ENCODE assay signal across 11 cellular contexts in genomic region chr22:46090631-46091201, GRCh38. TPM values are rescaled to one million over a fixed set of nuclear protein-coding genes. Genes with fewer than 3 reads are reported as not detected.
DNase-seq lines count a peak whose midpoint lies in the region; ATAC-seq and TF ChIP-seq lines count a peak whose summit lies in the region.
"Had no signal": no experiment of that assay in that cellular context is flagged by ENCODE, and none has a peak within 500 bp of the region (broad histone marks: within the 10 kb centered on the region; RNA-seq: fewer than 3 reads in every experiment).

No MANE protein-coding gene starts in this region.

- CTCF ChIA-PET in RWPE1 (lab: Yijun Ruan, JAX): no interaction called here

- peaks cover 82 to 92% of the 10 kb centered on the region in 2 experiments for H3K36me3 ChIP-seq in mesenchymal stem cell (ENCODE audit: control insufficient read depth in 1 of 2, insufficient read depth in 2 of 2, low read depth in 1 of 2, low read length in 2 of 2)
- H3K36me3 ChIP-seq in upper lobe of left lung: peaks cover 0 to 71% (median 30%) of the 10 kb centered on the region in 4 donors

- intact Hi-C loops in dorsolateral prefrontal cortex (cut with DNase I): no loop called here

- no peak overlapping the region for H3K18ac ChIP-seq in mesenchymal stem cell (ENCODE audit: low read depth in 1 of 2, low read length in 2 of 2)

- H3K4me1 ChIP-seq in mesenchymal stem cell (ENCODE audit: control insufficient read depth, insufficient read depth, low read depth, low read length) (peaks cover 43% of the 10 kb centered on the region), upper lobe of left lung (peaks cover 91 to 97% (median 93%) of the 10 kb centered on the region in 4 donors)

- H3K14ac ChIP-seq in mesenchymal stem cell (ENCODE audit: low read length in 2 of 2): no peak overlapping the region

- WGBS in mesenchymal stem cell: 84% methylated on average over 9 of the region's 10 CpGs
- WGBS in upper lobe of left lung, 2 donors: 71 to 80% methylated on average over 9 to 10 of the region's 10 CpGs

- H3K4me2 ChIP-seq in mesenchymal stem cell (ENCODE audit: low read length, poor library complexity, severe bottlenecking): no peak overlapping the region

- no peak for DNase-seq in RWPE1 (ENCODE audit: low spot score)
- DNase-seq in dorsolateral prefrontal cortex: no peak
- no peak for DNase-seq in mesenchymal stem cell
- DNase-seq in upper lobe of left lung: peak in 1 of 2 donors; percentile 19
- no peak for DNase-seq in retina
- no peak for DNase-seq in COLO668 (lab: John Stamatoyannopoulos, UW; ENCODE audit: unreplicated experiment)
- DNase-seq in GF-D8 (lab: John Stamatoyannopoulos, UW): no peak
- DNase-seq: activated T-cell treated with anti-CD3 and anti-CD28 coated beads, Interleukin-2, amount 50 U/mL, for 48 hours; erythroblast; natural killer cell had no signal

- H2BK12ac ChIP-seq in mesenchymal stem cell (ENCODE audit: low read length in 2 of 2): no peak overlapping the region

- H3K27me3 ChIP-seq in dorsolateral prefrontal cortex (no peaks in the 10 kb centered on the region), mesenchymal stem cell (ENCODE audit: control insufficient read depth in 1 of 2, insufficient read depth in 1 of 2, low read length in 2 of 2) (no peaks in the 10 kb centered on the region), upper lobe of left lung (no peaks in the 10 kb centered on the region)

- H3K9me3 ChIP-seq in mesenchymal stem cell (ENCODE audit: control insufficient read depth, low read length): no peaks in the 10 kb centered on the region
- H3K9me3 ChIP-seq in upper lobe of left lung: no peaks in the 10 kb centered on the region

- ATAC-seq in upper lobe of left lung (ENCODE audit: low FRiP score in 2 of 2): no peak
- ATAC-seq in GM21390 (IDR thresholded peaks at IDR 0.05; ENCODE audit: unreplicated experiment): no peak
- ATAC-seq: natural killer cell had no signal

- no peak overlapping the region for H2BK120ac ChIP-seq in mesenchymal stem cell (ENCODE audit: low read depth, low read length)

- H4K91ac ChIP-seq in mesenchymal stem cell (ENCODE audit: low read length): no peak overlapping the region

- no peak for TF ChIP-seq POLR2A in upper lobe of left lung (IDR thresholded peaks at IDR 0.05)

- H3K27ac ChIP-seq in RWPE1: peak overlapping the region; percentile 100
- H3K27ac ChIP-seq in dorsolateral prefrontal cortex: peak overlapping the region; percentile 92 to 100 (median 99)
- no peak overlapping the region for H3K27ac ChIP-seq in mesenchymal stem cell (ENCODE audit: low read length, poor library complexity, severe bottlenecking)
- H3K27ac ChIP-seq in upper lobe of left lung: peak overlapping the region; percentile 87 to 99 (median 96)

- peak overlapping the region; percentile 97 for H3K9ac ChIP-seq in mesenchymal stem cell (ENCODE audit: low read length)

- no peak overlapping the region for H4K8ac ChIP-seq in mesenchymal stem cell (ENCODE audit: low read length)

- no peak overlapping the region for H3K23ac ChIP-seq in mesenchymal stem cell (ENCODE audit: low read length in 2 of 2)

- no peak overlapping the region for H2AK5ac ChIP-seq in mesenchymal stem cell (ENCODE audit: low read length, severe bottlenecking)

- TF ChIP-seq EP300 in upper lobe of left lung (IDR thresholded peaks at IDR 0.05): no peak

- H2BK15ac ChIP-seq in mesenchymal stem cell (ENCODE audit: low read depth, poor library complexity, severe bottlenecking): no peak overlapping the region

- H2AFZ ChIP-seq in mesenchymal stem cell (ENCODE audit: low read depth, low read length): no peak overlapping the region

- no peak overlapping the region for H2BK5ac ChIP-seq in mesenchymal stem cell (ENCODE audit: low read depth, low read length, poor library complexity, severe bottlenecking)

- no peak for TF ChIP-seq CTCF in RWPE1 (conservative IDR thresholded peaks at IDR 0.05; ENCODE audit: low read depth)
- no peak for TF ChIP-seq CTCF in dorsolateral prefrontal cortex (IDR thresholded peaks at IDR 0.05 in 54 of 56, conservative IDR thresholded peaks at IDR 0.05 in 2 of 56; ENCODE audit: low read depth in 1 of 56, partially characterized antibody in 56 of 56)
- no peak for TF ChIP-seq CTCF in upper lobe of left lung (IDR thresholded peaks at IDR 0.05)

- no peak overlapping the region for H3K4ac ChIP-seq in mesenchymal stem cell (ENCODE audit: low read depth in 1 of 2, low read length in 2 of 2)

- peaks cover 11% of the 10 kb centered on the region for H3K79me1 ChIP-seq in mesenchymal stem cell (replicated peaks; ENCODE audit: low read length, poor library complexity, severe bottlenecking)

- peak overlapping the region in 13 of 59 donors; percentile 10 to 97 (median 58) for H3K4me3 ChIP-seq in dorsolateral prefrontal cortex
- peak overlapping the region in 1 of 2 experiments; percentile 92 for H3K4me3 ChIP-seq in mesenchymal stem cell (ENCODE audit: insufficient read depth in 1 of 2, low read depth in 1 of 2, low read length in 2 of 2)
- H3K4me3 ChIP-seq in upper lobe of left lung: no peak overlapping the region

- POLR2A ChIA-PET in RWPE1 (lab: Yijun Ruan, JAX; ENCODE audit: low non-redundant PET): no interaction called here

RNA-seq across cellular contexts. Expression of gene PPARA, which starts 59.6 kb away (rescaled TPM):
- total RNA-seq in dorsolateral prefrontal cortex: 10 to 100 TPM; 13.9 to 53.9 (median 22.6) TPM
- 7.7 TPM for polyA plus RNA-seq in mesenchymal stem cell (2013, experiment 1 of 2)
- 6.9 TPM for polyA plus RNA-seq in mesenchymal stem cell (2013, experiment 2 of 2)
- 10 to 100 TPM; 10.2 to 27.0 (median 20.9) TPM for total RNA-seq in upper lobe of left lung
